ENCODE assay signal across 1 cellular context in genomic region chr7:66050990-66051424, GRCh38.
TF ChIP-seq lines count a peak whose summit lies in the region.

No MANE protein-coding gene starts in this region.

TF ChIP-seq in HepG2, 621 proteins besides CTCF, POLR2A, EP300 and RAD21 (continued from another document and continues in another):
- no peak for TF ChIP-seq ZNF513 (CRISPR knock-in tag; conservative IDR thresholded peaks at IDR 0.05)
- peak; percentile 37; the same call in 1 of the 2 replicates for TF ChIP-seq YEATS2 (CRISPR knock-in tag; IDR thresholded peaks at IDR 0.05; ENCODE audit: borderline replicate concordance)
- no peak for TF ChIP-seq TARDBP (CRISPR knock-in tag; IDR thresholded peaks at IDR 0.05)
- TF ChIP-seq, protein P1, sequence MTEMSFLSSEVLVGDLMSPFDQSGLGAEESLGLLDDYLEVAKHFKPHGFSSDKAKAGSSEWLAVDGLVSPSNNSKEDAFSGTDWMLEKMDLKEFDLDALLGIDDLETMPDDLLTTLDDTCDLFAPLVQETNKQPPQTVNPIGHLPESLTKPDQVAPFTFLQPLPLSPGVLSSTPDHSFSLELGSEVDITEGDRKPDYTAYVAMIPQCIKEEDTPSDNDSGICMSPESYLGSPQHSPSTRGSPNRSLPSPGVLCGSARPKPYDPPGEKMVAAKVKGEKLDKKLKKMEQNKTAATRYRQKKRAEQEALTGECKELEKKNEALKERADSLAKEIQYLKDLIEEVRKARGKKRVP (CRISPR knock-in tag; IDR thresholded peaks at IDR 0.05), result peak in 1 of 2 experiments; percentile 92; a peak in 2 of 4 replicates
- TF ChIP-seq, protein P2, sequence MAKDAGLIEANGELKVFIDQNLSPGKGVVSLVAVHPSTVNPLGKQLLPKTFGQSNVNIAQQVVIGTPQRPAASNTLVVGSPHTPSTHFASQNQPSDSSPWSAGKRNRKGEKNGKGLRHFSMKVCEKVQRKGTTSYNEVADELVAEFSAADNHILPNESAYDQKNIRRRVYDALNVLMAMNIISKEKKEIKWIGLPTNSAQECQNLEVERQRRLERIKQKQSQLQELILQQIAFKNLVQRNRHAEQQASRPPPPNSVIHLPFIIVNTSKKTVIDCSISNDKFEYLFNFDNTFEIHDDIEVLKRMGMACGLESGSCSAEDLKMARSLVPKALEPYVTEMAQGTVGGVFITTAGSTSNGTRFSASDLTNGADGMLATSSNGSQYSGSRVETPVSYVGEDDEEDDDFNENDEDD (CRISPR knock-in tag; IDR thresholded peaks at IDR 0.05; ENCODE audit: borderline replicate concordance), result no peak
- TF ChIP-seq MAFF (IDR thresholded peaks at IDR 0.05; ENCODE audit: low read depth, low read length), result no peak
- TF ChIP-seq ZNF792 (CRISPR knock-in tag; IDR thresholded peaks at IDR 0.05), result peak; percentile 90
- TF ChIP-seq PHF5A (CRISPR knock-in tag; IDR thresholded peaks at IDR 0.05; ENCODE audit: low read depth, unreplicated experiment), result no peak
- no peak for TF ChIP-seq CEBPZ (IDR thresholded peaks at IDR 0.05; ENCODE audit: low read length)
- TF ChIP-seq SOX13 (IDR thresholded peaks at IDR 0.05), result no peak
- TF ChIP-seq SOX13 (CRISPR knock-in tag; conservative IDR thresholded peaks at IDR 0.05 in 1 of 2, IDR thresholded peaks at IDR 0.05 in 1 of 2), result peak in 1 of 2 experiments; percentile 66; a peak in 1 of 4 replicates
- TF ChIP-seq ZNF737 (CRISPR knock-in tag; IDR thresholded peaks at IDR 0.05; ENCODE audit: borderline replicate concordance), result no peak
- TF ChIP-seq FOXA3 (CRISPR knock-in tag; IDR thresholded peaks at IDR 0.05), result peak; percentile 59
- no peak for TF ChIP-seq SATB2 (CRISPR knock-in tag; IDR thresholded peaks at IDR 0.05)
- TF ChIP-seq ZFAT (CRISPR knock-in tag; conservative IDR thresholded peaks at IDR 0.05), result no peak
- TF ChIP-seq ZNF570 (CRISPR knock-in tag; IDR thresholded peaks at IDR 0.05; ENCODE audit: borderline replicate concordance), result no peak
- no peak for TF ChIP-seq SUZ12 (IDR thresholded peaks at IDR 0.05; ENCODE audit: low read depth, low read length)
- no peak for TF ChIP-seq SP2 (CRISPR knock-in tag; IDR thresholded peaks at IDR 0.05)
- TF ChIP-seq ZSCAN29 (CRISPR knock-in tag; conservative IDR thresholded peaks at IDR 0.05), result no peak
- no peak; the same call in 1 of the 2 replicates for TF ChIP-seq PITX1 (CRISPR knock-in tag; IDR thresholded peaks at IDR 0.05)
- TF ChIP-seq ETS1 (CRISPR knock-in tag; IDR thresholded peaks at IDR 0.05), result no peak
- TF ChIP-seq ZNF629 (CRISPR knock-in tag; conservative IDR thresholded peaks at IDR 0.05), result no peak
- no peak for TF ChIP-seq ZNF558 (CRISPR knock-in tag; IDR thresholded peaks at IDR 0.05; ENCODE audit: borderline replicate concordance)
- no peak for TF ChIP-seq STAG1 (CRISPR knock-in tag; IDR thresholded peaks at IDR 0.05)
- no peak for TF ChIP-seq RARG (CRISPR knock-in tag; IDR thresholded peaks at IDR 0.05; ENCODE audit: low read depth)
- peak; percentile 80 for TF ChIP-seq ZNF644 (CRISPR knock-in tag; IDR thresholded peaks at IDR 0.05; ENCODE audit: low read depth)
- TF ChIP-seq ZFP91 (CRISPR knock-in tag; IDR thresholded peaks at IDR 0.05; ENCODE audit: borderline replicate concordance), result peak; percentile 94
- TF ChIP-seq SMAD3 (CRISPR knock-in tag; IDR thresholded peaks at IDR 0.05), result peak; percentile 61; the same call in 1 of the 2 replicates
- TF ChIP-seq SSRP1 (CRISPR knock-in tag; IDR thresholded peaks at IDR 0.05), result 0 out of 2 replicates have a peak, but pooled peaks have one; percentile 35
- TF ChIP-seq, protein P3, sequence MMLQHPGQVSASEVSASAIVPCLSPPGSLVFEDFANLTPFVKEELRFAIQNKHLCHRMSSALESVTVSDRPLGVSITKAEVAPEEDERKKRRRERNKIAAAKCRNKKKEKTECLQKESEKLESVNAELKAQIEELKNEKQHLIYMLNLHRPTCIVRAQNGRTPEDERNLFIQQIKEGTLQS (CRISPR knock-in tag; IDR thresholded peaks at IDR 0.05), result peak; percentile 55; the same call in 1 of the 2 replicates
- TF ChIP-seq NCOA2 (CRISPR knock-in tag; IDR thresholded peaks at IDR 0.05), result peak; percentile 61
- peak; percentile 38; the same call in 1 of the 2 replicates for TF ChIP-seq MIER3 (CRISPR knock-in tag; IDR thresholded peaks at IDR 0.05; ENCODE audit: borderline replicate concordance)
- TF ChIP-seq GATAD2A (CRISPR knock-in tag; IDR thresholded peaks at IDR 0.05), result peak; percentile 90
- TF ChIP-seq ZNF788 (CRISPR knock-in tag; IDR thresholded peaks at IDR 0.05; ENCODE audit: borderline replicate concordance), result no peak
- TF ChIP-seq BRCA1 (CRISPR knock-in tag; IDR thresholded peaks at IDR 0.05), result no peak
- no peak for TF ChIP-seq ZNF552 (CRISPR knock-in tag; IDR thresholded peaks at IDR 0.05; ENCODE audit: borderline replicate concordance)
- TF ChIP-seq IKZF5 (CRISPR knock-in tag; IDR thresholded peaks at IDR 0.05), result 0 out of 2 replicates have a peak, but pooled peaks have one; percentile 46
- TF ChIP-seq RNF219 (CRISPR knock-in tag; IDR thresholded peaks at IDR 0.05), result no peak
- TF ChIP-seq KDM1A (CRISPR knock-in tag; IDR thresholded peaks at IDR 0.05), result peak; percentile 61; the same call in 1 of the 2 replicates
- TF ChIP-seq ETV6 (CRISPR knock-in tag; conservative IDR thresholded peaks at IDR 0.05), result no peak
- 0 out of 2 replicates have a peak, but pooled peaks have one; percentile 13 for TF ChIP-seq NFYC (CRISPR knock-in tag; IDR thresholded peaks at IDR 0.05)
- TF ChIP-seq, protein P4, sequence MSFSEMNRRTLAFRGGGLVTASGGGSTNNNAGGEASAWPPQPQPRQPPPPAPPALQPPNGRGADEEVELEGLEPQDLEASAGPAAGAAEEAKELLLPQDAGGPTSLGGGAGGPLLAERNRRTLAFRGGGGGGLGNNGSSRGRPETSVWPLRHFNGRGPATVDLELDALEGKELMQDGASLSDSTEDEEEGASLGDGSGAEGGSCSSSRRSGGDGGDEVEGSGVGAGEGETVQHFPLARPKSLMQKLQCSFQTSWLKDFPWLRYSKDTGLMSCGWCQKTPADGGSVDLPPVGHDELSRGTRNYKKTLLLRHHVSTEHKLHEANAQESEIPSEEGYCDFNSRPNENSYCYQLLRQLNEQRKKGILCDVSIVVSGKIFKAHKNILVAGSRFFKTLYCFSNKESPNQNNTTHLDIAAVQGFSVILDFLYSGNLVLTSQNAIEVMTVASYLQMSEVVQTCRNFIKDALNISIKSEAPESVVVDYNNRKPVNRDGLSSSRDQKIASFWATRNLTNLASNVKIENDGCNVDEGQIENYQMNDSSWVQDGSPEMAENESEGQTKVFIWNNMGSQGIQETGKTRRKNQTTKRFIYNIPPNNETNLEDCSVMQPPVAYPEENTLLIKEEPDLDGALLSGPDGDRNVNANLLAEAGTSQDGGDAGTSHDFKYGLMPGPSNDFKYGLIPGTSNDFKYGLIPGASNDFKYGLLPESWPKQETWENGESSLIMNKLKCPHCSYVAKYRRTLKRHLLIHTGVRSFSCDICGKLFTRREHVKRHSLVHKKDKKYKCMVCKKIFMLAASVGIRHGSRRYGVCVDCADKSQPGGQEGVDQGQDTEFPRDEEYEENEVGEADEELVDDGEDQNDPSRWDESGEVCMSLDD (CRISPR knock-in tag; IDR thresholded peaks at IDR 0.05; ENCODE audit: borderline replicate concordance), result no peak
- TF ChIP-seq, protein P5, sequence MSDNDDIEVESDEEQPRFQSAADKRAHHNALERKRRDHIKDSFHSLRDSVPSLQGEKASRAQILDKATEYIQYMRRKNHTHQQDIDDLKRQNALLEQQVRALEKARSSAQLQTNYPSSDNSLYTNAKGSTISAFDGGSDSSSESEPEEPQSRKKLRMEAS (IDR thresholded peaks at IDR 0.05), result peak; percentile 42; the same call in 1 of the 2 replicates
- no peak for TF ChIP-seq SETDB1 (CRISPR knock-in tag; IDR thresholded peaks at IDR 0.05; ENCODE audit: borderline replicate concordance)
- TF ChIP-seq SAP130 (CRISPR knock-in tag; IDR thresholded peaks at IDR 0.05; ENCODE audit: low read depth), result 0 out of 2 replicates have a peak, but pooled peaks have one; percentile 16
- 0 out of 2 replicates have a peak, but pooled peaks have one; percentile 64 for TF ChIP-seq RCOR2 (CRISPR knock-in tag; IDR thresholded peaks at IDR 0.05)
- TF ChIP-seq NR2F6 (IDR thresholded peaks at IDR 0.05), result peak; percentile 17; the same call in 1 of the 2 replicates
- no peak; the same call in 1 of the 2 replicates for TF ChIP-seq NR2F6 (CRISPR knock-in tag; IDR thresholded peaks at IDR 0.05)
